1 cellular context compared by ENCODE assay signal in genomic region chr1:98053471-98054366, GRCh38.
TF ChIP-seq lines count a peak whose summit lies in the region.

No MANE protein-coding gene starts in this region.

TF ChIP-seq in WTC11, 78 proteins besides CTCF, POLR2A, EP300 and RAD21 (continued from another document):
- TF ChIP-seq ZNF232 (CRISPR knock-in tag; IDR thresholded peaks at IDR 0.05) = 0 out of 2 replicates have a peak, but pooled peaks have one; percentile 25
- TF ChIP-seq IRF1 (CRISPR knock-in tag; IDR thresholded peaks at IDR 0.05) = no peak
- TF ChIP-seq ZNF396 (CRISPR knock-in tag; IDR thresholded peaks at IDR 0.05; ENCODE audit: borderline replicate concordance) = no peak
- TF ChIP-seq GRHL2 (CRISPR knock-in tag; IDR thresholded peaks at IDR 0.05; ENCODE audit: insufficient replicate concordance, severe bottlenecking) = no peak
- TF ChIP-seq FOXK1 (CRISPR knock-in tag; IDR thresholded peaks at IDR 0.05) = no peak
- 0 out of 2 replicates have a peak, but pooled peaks have one; percentile 29 for TF ChIP-seq FOXP4 (CRISPR knock-in tag; IDR thresholded peaks at IDR 0.05)
- TF ChIP-seq ETV6 (CRISPR knock-in tag; IDR thresholded peaks at IDR 0.05) = 0 out of 2 replicates have a peak, but pooled peaks have one; percentile 32
- no peak for TF ChIP-seq RELA (CRISPR knock-in tag; IDR thresholded peaks at IDR 0.05; ENCODE audit: borderline replicate concordance)
TF ChIP-seq in WTC11: peak in this region for 10.
